In the genomic region with DNA sequence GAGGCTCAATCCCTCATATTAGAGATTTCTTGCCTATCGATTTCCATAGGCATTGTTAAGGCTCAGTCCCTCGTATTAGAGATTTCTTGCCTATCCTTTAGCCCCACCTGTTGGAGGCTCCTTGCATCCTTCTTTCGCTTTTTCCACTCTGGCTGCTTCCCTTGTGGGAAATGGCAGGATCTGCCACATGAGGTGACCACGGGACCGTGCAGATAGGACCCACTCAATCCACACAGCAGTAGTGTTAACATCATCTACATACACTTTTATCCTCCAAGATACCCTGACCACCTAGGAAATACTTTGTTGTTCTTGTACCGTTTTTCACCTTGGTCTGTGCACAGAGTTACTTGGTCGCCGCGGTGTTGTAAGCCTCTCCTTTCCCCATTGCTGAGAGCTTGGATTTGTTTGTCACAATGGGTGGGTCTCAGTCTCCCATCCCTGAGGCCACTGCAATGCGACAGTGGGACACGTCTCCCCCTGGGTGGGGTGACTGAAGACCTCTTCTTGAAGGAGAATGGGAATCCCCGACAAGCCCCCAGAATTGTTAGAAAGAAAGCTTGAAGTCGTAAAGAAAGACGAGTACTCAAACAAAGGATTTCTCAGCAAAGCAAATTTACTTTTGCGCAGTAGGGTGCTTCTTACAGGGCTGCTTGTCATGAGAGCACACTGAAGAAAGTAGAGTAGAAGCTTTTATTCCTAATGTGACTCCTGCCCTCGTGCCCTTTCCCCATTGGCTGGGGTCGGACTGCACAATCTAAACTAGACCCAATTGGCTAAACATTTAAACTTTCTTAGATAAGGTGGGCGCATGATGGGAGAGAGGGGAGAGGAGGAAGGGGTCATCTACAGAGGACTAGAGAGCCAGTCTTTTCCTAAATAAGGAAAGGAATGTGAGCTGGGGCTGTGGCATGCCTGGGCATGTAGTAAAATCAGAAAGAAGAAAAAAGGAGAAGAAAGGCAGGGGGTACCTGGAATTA, we compare ENCODE assay signal across 8 cellular contexts. TPM values are rescaled to one million over a fixed set of nuclear protein-coding genes. Genes with fewer than 3 reads are reported as not detected.
DNase-seq lines count a peak whose midpoint lies in the region; ATAC-seq and TF ChIP-seq lines count a peak whose summit lies in the region.

No MANE protein-coding gene starts in this region.

- no peak overlapping the region for H3K4me3 ChIP-seq in mesendoderm (ENCODE audit: low read length)

- DNase-seq in GM03348 (ENCODE audit: low spot score) = peak; percentile 10
- DNase-seq in MV-4-11 (lab: John Stamatoyannopoulos, UW) = peak; percentile 28
- peak; percentile 12 to 59 for DNase-seq in dermis microvascular lymphatic vessel endothelial cell (ENCODE audit: low read depth in 2 of 2)
- peak; percentile 84 for DNase-seq in mesendoderm
- no peak for DNase-seq in endothelial cell (ENCODE audit: low spot score)
- no peak for DNase-seq in middle frontal gyrus (ENCODE audit: extremely low spot score, low spot score)
- no peak for DNase-seq in immature natural killer cell

- H3K27ac ChIP-seq in mesendoderm (ENCODE audit: low read depth, low read length) = peak overlapping the region; percentile 9

- peaks cover 4% of the 10 kb centered on the region for H3K9me3 Mint-ChIP-seq in endothelial cell (ENCODE audit: unreplicated experiment)
- H3K9me3 Mint-ChIP-seq in immature natural killer cell = no peaks in the 10 kb centered on the region

- H3K79me1 ChIP-seq in mesendoderm (ENCODE audit: low read length) = no peaks in the 10 kb centered on the region

- H3K4me2 ChIP-seq in mesendoderm (ENCODE audit: low read length) = no peak overlapping the region

- H3K4me3 Mint-ChIP-seq in endothelial cell (ENCODE audit: unreplicated experiment) = no peak overlapping the region
- no peak overlapping the region for H3K4me3 Mint-ChIP-seq in immature natural killer cell

- no peak overlapping the region for H4K5ac ChIP-seq in mesendoderm (ENCODE audit: low read length)

- H3K36me3 Mint-ChIP-seq in endothelial cell (ENCODE audit: low read depth, unreplicated experiment) (peaks cover 3% of the 10 kb centered on the region), immature natural killer cell (peaks cover 0 to 8% (median 3%) of the 10 kb centered on the region in 3 donors)

- H2AK5ac ChIP-seq in mesendoderm (ENCODE audit: low read length) = no peak overlapping the region

- H3K4me1 ChIP-seq in mesendoderm (ENCODE audit: control insufficient read depth, low read depth, low read length) = peaks cover 1% of the 10 kb centered on the region

- H3K23ac ChIP-seq in mesendoderm (ENCODE audit: low read length) = no peak overlapping the region

- no peak overlapping the region for H3K27ac Mint-ChIP-seq in endothelial cell (ENCODE audit: unreplicated experiment)
- H3K27ac Mint-ChIP-seq in immature natural killer cell = no peak overlapping the region

- H3K79me2 ChIP-seq in mesendoderm (ENCODE audit: control insufficient read depth, insufficient read depth, low read length) = no peaks in the 10 kb centered on the region

- TF ChIP-seq CTCF in endothelial cell (IDR thresholded peaks at IDR 0.05; ENCODE audit: unreplicated experiment) = no peak

- peaks cover 2% of the 10 kb centered on the region for H3K27me3 Mint-ChIP-seq in endothelial cell (ENCODE audit: unreplicated experiment)
- H3K27me3 Mint-ChIP-seq in immature natural killer cell (ENCODE audit: low read depth in 3 of 3) = no peaks in the 10 kb centered on the region

- no CpG with 5 or more reads among the region's 18 CpGs for WGBS in mesendoderm (ENCODE audit: extremely low coverage, insufficient coverage, low lambda C conversion rate)

- H3K27me3 ChIP-seq in mesendoderm (ENCODE audit: insufficient read depth, low read length, poor library complexity) = no peaks in the 10 kb centered on the region

- H4K8ac ChIP-seq in mesendoderm (ENCODE audit: low read depth, low read length) = no peak overlapping the region

- no peaks in the 10 kb centered on the region for H3K36me3 ChIP-seq in mesendoderm (ENCODE audit: control insufficient read depth, insufficient read depth, low read length)

- H2BK120ac ChIP-seq in mesendoderm (ENCODE audit: low read depth, low read length) = peak overlapping the region; percentile 29

- H3K9ac ChIP-seq in mesendoderm (ENCODE audit: low read length) = peak overlapping the region; percentile 4

- ATAC-seq in HG02763 (IDR thresholded peaks at IDR 0.05; ENCODE audit: unreplicated experiment) = no peak

- H3K4me1 Mint-ChIP-seq in endothelial cell (ENCODE audit: unreplicated experiment) (peaks cover 2% of the 10 kb centered on the region), immature natural killer cell (no peaks in the 10 kb centered on the region)

- H2BK15ac ChIP-seq in mesendoderm (replicated peaks; ENCODE audit: low read depth) = no peak overlapping the region

- H3K18ac ChIP-seq in mesendoderm (ENCODE audit: low read length) = peak overlapping the region; percentile 19

- no peak overlapping the region for H2BK5ac ChIP-seq in mesendoderm (ENCODE audit: low read length)

- H3K56ac ChIP-seq in mesendoderm (ENCODE audit: low read length) = peak overlapping the region; percentile 29

- H3K4ac ChIP-seq in mesendoderm (ENCODE audit: low read depth, low read length) = no peak overlapping the region

RNA-seq across cellular contexts. Expression of a gene that starts 19.8 kb away (rescaled TPM):
- total RNA-seq in dermis microvascular lymphatic vessel endothelial cell (4.3 and 5.4 TPM in 2 replicates), endothelial cell (ENCODE audit: unreplicated experiment) (6.5 TPM)
- polyA plus RNA-seq in mesendoderm (2013, experiment 1 of 2) = 10.4 TPM
- polyA plus RNA-seq in mesendoderm (2013, experiment 2 of 2) = 10.4 TPM
- 1 to 10 TPM; 4.3 to 9.7 (median 4.6) TPM for polyA plus RNA-seq in immature natural killer cell

RNA-seq across cellular contexts. Expression of a gene that starts 29.0 kb away (rescaled TPM):
- total RNA-seq in dermis microvascular lymphatic vessel endothelial cell (36.0 and 38.6 TPM in 2 replicates), endothelial cell (ENCODE audit: unreplicated experiment) (46.2 TPM)
- polyA plus RNA-seq in mesendoderm (2013, experiment 1 of 2) = 41.1 TPM
- polyA plus RNA-seq in mesendoderm (2013, experiment 2 of 2) = 41.7 TPM
- 10 to 100 TPM; 11.4 to 26.5 (median 24.2) TPM for polyA plus RNA-seq in immature natural killer cell

RNA-seq across cellular contexts. Expression of a gene that starts 29.5 kb away (rescaled TPM):
- total RNA-seq in dermis microvascular lymphatic vessel endothelial cell (not detected in 2 replicates), endothelial cell (ENCODE audit: unreplicated experiment) (not detected)
- not detected for polyA plus RNA-seq in mesendoderm (2013, experiment 1 of 2)
- polyA plus RNA-seq in mesendoderm (2013, experiment 2 of 2) = not detected
- polyA plus RNA-seq in immature natural killer cell = under 1 TPM in 2 of 3 donors, not detected in 1; 0.12 to 0.34 TPM

Comparison
In these comparisons a context has a peak if more than half of its experiments do, and no peak if none do; other contexts are left out.
1. DNase-seq: peak in GM03348 (single experiment), MV-4-11 (single experiment), dermis microvascular lymphatic vessel endothelial cell (2 of 2) and mesendoderm (single experiment); none in endothelial cell (single experiment), middle frontal gyrus (single experiment) and immature natural killer cell (0 of 3).